Comparison of ENCODE assay signal across 19 cellular contexts in genomic region chr16:48433116-48433848, GRCh38.
"Had no signal": no experiment of that assay in that cellular context is flagged by ENCODE, and none has a peak within 500 bp of the region (broad histone marks: within the 10 kb centered on the region; RNA-seq: fewer than 3 reads in every experiment).

No MANE protein-coding gene starts in this region.

- H3K4me1 ChIP-seq: prostate gland, suprapubic skin, uterus had no signal

- H3K4me1 Mint-ChIP-seq: mesothelial cell of epicardium had no signal

- H3K27me3 ChIP-seq: cardiac muscle cell, right atrium auricular region, suprapubic skin, transverse colon, uterus had no signal

- H3K27ac ChIP-seq: cardiac muscle cell, foreskin keratinocyte, prostate gland, right atrium auricular region, suprapubic skin, uterus had no signal

- H3K36me3 ChIP-seq: cardiac muscle cell, prostate gland, right atrium auricular region, suprapubic skin, transverse colon, uterus had no signal

- H3K4me3 Mint-ChIP-seq: activated CD4-positive, alpha-beta T cell treated with anti-CD3 and anti-CD28 coated beads, Interleukin-2, amount 10 ng/mL, durations not matched to agents 24 days and 14 days; activated naive CD8-positive, alpha-beta T cell treated with anti-CD3 and anti-CD28 coated beads for 36 hours; effector memory CD8-positive, alpha-beta T cell; mesothelial cell of epicardium; stimulated activated naive CD8-positive, alpha-beta T cell treated with anti-CD3 and anti-CD28 coated beads, Interleukin-15, amount 100 ng/mL, for 72 hours; T-cell had no signal

- H3K27ac Mint-ChIP-seq: activated CD4-positive, alpha-beta T cell treated with anti-CD3 and anti-CD28 coated beads, Interleukin-2, amount 10 ng/mL, durations not matched to agents 24 days and 14 days; activated naive CD8-positive, alpha-beta T cell treated with anti-CD3 and anti-CD28 coated beads for 36 hours; effector memory CD8-positive, alpha-beta T cell; mesothelial cell of epicardium; stimulated activated naive CD8-positive, alpha-beta T cell treated with anti-CD3 and anti-CD28 coated beads, Interleukin-15, amount 100 ng/mL, for 72 hours had no signal

- H3K27me3 Mint-ChIP-seq: activated naive CD8-positive, alpha-beta T cell treated with anti-CD3 and anti-CD28 coated beads for 36 hours; T-cell had no signal

- H3K4me3 ChIP-seq: cardiac muscle cell, lung, prostate gland, right atrium auricular region, suprapubic skin, transverse colon, uterus had no signal

- H3K9me3 Mint-ChIP-seq: activated CD4-positive, alpha-beta T cell treated with anti-CD3 and anti-CD28 coated beads, Interleukin-2, amount 10 ng/mL, durations not matched to agents 24 days and 14 days; activated naive CD8-positive, alpha-beta T cell treated with anti-CD3 and anti-CD28 coated beads for 36 hours; effector memory CD8-positive, alpha-beta T cell; stimulated activated naive CD8-positive, alpha-beta T cell treated with anti-CD3 and anti-CD28 coated beads, Interleukin-15, amount 100 ng/mL, for 72 hours; T-cell had no signal

- DNase-seq: activated CD4-positive, alpha-beta T cell treated with anti-CD3 and anti-CD28 coated beads, Interleukin-2, amount 10 ng/mL, durations not matched to agents 24 days and 14 days; activated naive CD4-positive, alpha-beta T cell; activated naive CD8-positive, alpha-beta T cell treated with anti-CD3 and anti-CD28 coated beads for 36 hours; activated T-cell treated with anti-CD3 and anti-CD28 coated beads for 4 hours; amniotic stem cell; effector memory CD8-positive, alpha-beta T cell; foreskin keratinocyte; hypothalamus; stimulated activated naive CD8-positive, alpha-beta T cell treated with anti-CD3 and anti-CD28 coated beads, Interleukin-15, amount 100 ng/mL, for 72 hours; T-cell; T-helper 9 cell; transverse colon; uterus had no signal

- ATAC-seq: effector memory CD8-positive, alpha-beta T cell; foreskin keratinocyte; stimulated activated naive CD8-positive, alpha-beta T cell treated with anti-CD3 and anti-CD28 coated beads, Interleukin-15, amount 100 ng/mL, for 72 hours; T-cell had no signal

- H3K9me3 ChIP-seq: prostate gland, right atrium auricular region, suprapubic skin, transverse colon, uterus had no signal

- H3K36me3 Mint-ChIP-seq: activated naive CD8-positive, alpha-beta T cell treated with anti-CD3 and anti-CD28 coated beads for 36 hours; mesothelial cell of epicardium; T-cell had no signal
